ENCODE assay signal across 10 cellular contexts in genomic region chr5:51383494-51384081, GRCh38. TPM values are rescaled to one million over a fixed set of nuclear protein-coding genes. Genes with fewer than 3 reads are reported as not detected.
DNase-seq lines count a peak whose midpoint lies in the region; ATAC-seq, FAIRE-seq and TF ChIP-seq lines count a peak whose summit lies in the region.
"Had no signal": no experiment of that assay in that cellular context is flagged by ENCODE, and none has a peak within 500 bp of the region (broad histone marks: within the 10 kb centered on the region; RNA-seq: fewer than 3 reads in every experiment).

No MANE protein-coding gene starts in this region.

- peaks cover 79% of the 10 kb centered on the region for H3K4me1 Mint-ChIP-seq in endodermal cell

- peak overlapping the region; percentile 81 for H3K4me3 ChIP-seq in endodermal cell (ENCODE audit: low read length)
- peak overlapping the region; percentile 1 to 44 (median 30) for H3K4me3 ChIP-seq in pancreas
- no peak overlapping the region for H3K4me3 ChIP-seq in HepG2 (replicated peaks in 1 of 3; ENCODE audit: insufficient read depth in 1 of 3, low read depth in 2 of 3, low read length in 3 of 3)

- H3K9me3 ChIP-seq in endodermal cell (ENCODE audit: control insufficient read depth, low read length) = no peaks in the 10 kb centered on the region
- no peaks in the 10 kb centered on the region for H3K9me3 ChIP-seq in pancreas
- no peaks in the 10 kb centered on the region for H3K9me3 ChIP-seq in HepG2 (ENCODE audit: low read length)

- H3K36me3 Mint-ChIP-seq in endodermal cell (ENCODE audit: low read depth) = no peaks in the 10 kb centered on the region

- H3K4me2 ChIP-seq in HepG2 (ENCODE audit: low read depth, low read length) = no peak overlapping the region

- H3K27me3 Mint-ChIP-seq in endodermal cell (ENCODE audit: insufficient read depth) = peaks cover 96% of the 10 kb centered on the region

- no peak for TF ChIP-seq RAD21 in HepG2 (CRISPR knock-in tag; IDR thresholded peaks at IDR 0.05)

- in situ Hi-C loops in HepG2 (cut with HindIII; ENCODE audit: extremely low pct_ligation_motif_present, low pct_unique_long_range_greater_than_20kb) = loop anchor here (25.0 kb wide), 2 partner anchors 629 to 1279 kb away; no protein-coding TSS in a partner anchor

- H3K4me1 ChIP-seq in endodermal cell (ENCODE audit: control insufficient read depth, insufficient read depth, low read length) (peaks cover 9% of the 10 kb centered on the region), pancreas (no peaks in the 10 kb centered on the region), HepG2 (ENCODE audit: insufficient read depth, low read length) (no peaks in the 10 kb centered on the region)

- intact Hi-C loops in pancreas (cut with DNase I) (no loop called here), HepG2 (cut with micrococcal nuclease; ENCODE audit: unreplicated experiment) (no loop called here), left colon (cut with DNase I, micrococcal nuclease) (loop anchor here in 1 of 2 donors (10.0 kb wide), 1 partner anchor 419 kb away; no protein-coding TSS in a partner anchor)

- H3K36me3 ChIP-seq in endodermal cell (ENCODE audit: control insufficient read depth, insufficient read depth, low read length) (no peaks in the 10 kb centered on the region), pancreas (no peaks in the 10 kb centered on the region), HepG2 (replicated peaks in 1 of 2; ENCODE audit: control insufficient read depth in 1 of 2, insufficient read depth in 2 of 2, low read length in 2 of 2) (no peaks in the 10 kb centered on the region)

- H3K9me3 Mint-ChIP-seq in endodermal cell = no peaks in the 10 kb centered on the region

- ATAC-seq in pancreas (no peak), HepG2 (no peak; the same call in 2 of the 3 replicates), left colon (no peak)

- H3K27me3 ChIP-seq in endodermal cell (ENCODE audit: control insufficient read depth, insufficient read depth, low read length, poor library complexity, severe bottlenecking) (peaks cover 95% of the 10 kb centered on the region), pancreas (peaks cover 0 to 78% (median 6%) of the 10 kb centered on the region in 4 donors), HepG2 (ENCODE audit: control insufficient read depth in 1 of 2, insufficient read depth in 2 of 2, low read length in 2 of 2) (peaks cover 5 to 54% of the 10 kb centered on the region in 2 experiments; a peak in 4 of 5 replicates)

- H2AFZ ChIP-seq in HepG2 (ENCODE audit: low read length) = no peak overlapping the region

- H3K4me3 Mint-ChIP-seq in endodermal cell = peak overlapping the region; percentile 71

- H3K79me2 ChIP-seq in HepG2 (ENCODE audit: insufficient read depth, low read length) = no peaks in the 10 kb centered on the region

- TF ChIP-seq CTCF in endodermal cell (conservative IDR thresholded peaks at IDR 0.05) = no peak
- no peak for TF ChIP-seq CTCF in pancreas (IDR thresholded peaks at IDR 0.05)
- TF ChIP-seq CTCF in HepG2 (CRISPR knock-in tag; IDR thresholded peaks at IDR 0.05) = no peak

- H3K9ac ChIP-seq in endodermal cell (ENCODE audit: extremely low read depth, low read length, poor library complexity, severe bottlenecking) (no peak overlapping the region), HepG2 (ENCODE audit: insufficient read depth, low read depth, low read length) (no peak overlapping the region)

- 0% methylated on average over 14 to 17 of the region's 17 CpGs for WGBS in endodermal cell (ENCODE audit: insufficient coverage in 1 of 2, insufficient read length in 1 of 2), 2 experiments
- 2% methylated on average over 17 of the region's 17 CpGs for WGBS in pancreas, 2 donors
- WGBS in HepG2 (ENCODE audit: low lambda C conversion rate) = 28% methylated on average over 14 of the region's 17 CpGs

- CTCF ChIA-PET in HepG2 (lab: Yijun Ruan, JAX; ENCODE audit: low intra/inter-chr PET ratio, low total read pairs) = no interaction called here

- peak overlapping the region; percentile 74 for H3K27ac Mint-ChIP-seq in endodermal cell

- peak; percentile 21 for DNase-seq in EH (ENCODE audit: low read depth)
- DNase-seq in NCI-H345 (lab: John Stamatoyannopoulos, UW) = peak; percentile 50
- peak; percentile 74 for DNase-seq in endodermal cell
- no peak for DNase-seq in pancreas
- no peak for DNase-seq in HepG2 (ENCODE audit: low spot score)
- DNase-seq in left colon = no peak
- DNase-seq in DMS 273 (lab: John Stamatoyannopoulos, UW; ENCODE audit: unreplicated experiment) = no peak
- no peak for DNase-seq in iPS-NIHi7 (ENCODE audit: extremely low spot score)
- DNase-seq: activated naive CD4-positive, alpha-beta T cell had no signal

- no peak for TF ChIP-seq POLR2A in HepG2 (IDR thresholded peaks at IDR 0.05; ENCODE audit: insufficient read depth in 1 of 2, low read depth in 2 of 2, low read length in 2 of 2)

- no peak for TF ChIP-seq EP300 in HepG2 (IDR thresholded peaks at IDR 0.05; ENCODE audit: low read depth in 2 of 2, low read length in 2 of 2)
- no peak for TF ChIP-seq EP300 in HepG2 (CRISPR knock-in tag; IDR thresholded peaks at IDR 0.05; ENCODE audit: borderline replicate concordance)

- H3K27ac ChIP-seq in endodermal cell (ENCODE audit: low read depth, low read length) = no peak overlapping the region
- H3K27ac ChIP-seq in pancreas = peak overlapping the region in 2 of 4 donors; percentile 18 to 22
- H3K27ac ChIP-seq in HepG2 (ENCODE audit: extremely low read length, insufficient read depth, low read length) = no peak overlapping the region

- POLR2A ChIA-PET in HepG2 (lab: Yijun Ruan, JAX) = no interaction called here

- FAIRE-seq in pancreas (lab: Jason Lieb, UNC) = no peak
- FAIRE-seq in HepG2 (lab: Jason Lieb, UNC) = no peak

- H4K20me1 ChIP-seq in HepG2 (ENCODE audit: insufficient read depth, low read length) = no peaks in the 10 kb centered on the region

- no TSS peak for BruUV-seq in HepG2 (replicated peaks; lab: Mats Ljungman, UMichigan)

TF ChIP-seq in HepG2, 621 proteins besides CTCF, POLR2A, EP300 and RAD21 (continues in another document):
- TF ChIP-seq FIP1L1 (IDR thresholded peaks at IDR 0.05; ENCODE audit: borderline replicate concordance, insufficient read depth, low read depth, low read length) = no peak
- no peak for TF ChIP-seq GATA4 (IDR thresholded peaks at IDR 0.05; ENCODE audit: borderline replicate concordance, low read depth)
- no peak for TF ChIP-seq HMGA1 (CRISPR knock-in tag; conservative IDR thresholded peaks at IDR 0.05)
- TF ChIP-seq ZNF552 (CRISPR knock-in tag; IDR thresholded peaks at IDR 0.05; ENCODE audit: borderline replicate concordance) = no peak
- TF ChIP-seq TRIM22 (IDR thresholded peaks at IDR 0.05) = no peak

RNA-seq across cellular contexts. Expression of gene ISL1, which starts 0.3 kb away (rescaled TPM):
- 1 to 10 TPM; 5.8 to 6.1 TPM for total RNA-seq in endodermal cell
- polyA plus RNA-seq in endodermal cell (2013, experiment 1 of 2) = 3.1 TPM
- polyA plus RNA-seq in endodermal cell (2013, experiment 2 of 2) = 4.1 TPM
- total RNA-seq in pancreas = 1 to 10 TPM in 4 of 6 donors, under 1 TPM in 2; 0.93 to 6.8 (median 2.0) TPM
- polyA plus RNA-seq in pancreas = 10 to 100 TPM in 1 of 2 donors, 1 to 10 TPM in 1; 3.5 to 30.5 TPM
- not detected in 2 replicates for total RNA-seq in HepG2 (2016; rRNA removed; fragmentation: Illumina TruSeq; extraction: Trizol)
- total RNA-seq in HepG2 (2016; cell fraction: cytosol; rRNA removed; fragmentation: Illumina TruSeq; extraction: Trizol; ENCODE audit: low read depth) = not detected in 2 replicates
- total RNA-seq in HepG2 (2016; cell fraction: insoluble cytoplasmic fraction; rRNA removed; fragmentation: Illumina TruSeq; extraction: Trizol) = not detected in 2 replicates
- not detected in 2 replicates for total RNA-seq in HepG2 (2016; cell fraction: membrane; rRNA removed; fragmentation: Illumina TruSeq; extraction: Trizol)
- total RNA-seq in HepG2 (2016; cell fraction: nucleus; rRNA removed; fragmentation: Illumina TruSeq; extraction: Trizol) = not detected in 2 replicates
- polyA plus RNA-seq in HepG2 (2011; rRNA removed) = not detected in 2 replicates
- not detected in 2 replicates for polyA plus RNA-seq in HepG2 (2011; cell fraction: cytosol; rRNA removed)
- polyA plus RNA-seq in HepG2 (2011; cell fraction: nucleus; rRNA removed) = not detected in 2 replicates
- not detected in 2 replicates for polyA plus RNA-seq in HepG2 (2012)
- not detected in 2 replicates for polyA plus RNA-seq in HepG2 (2016; cell fraction: cytosol; fragmentation: Illumina TruSeq; extraction: Trizol; ENCODE audit: low read depth)
- polyA plus RNA-seq in HepG2 (2016; cell fraction: insoluble cytoplasmic fraction; fragmentation: Illumina TruSeq; extraction: Trizol; ENCODE audit: low read depth) = not detected in 2 replicates
- polyA plus RNA-seq in HepG2 (2016; cell fraction: membrane; fragmentation: Illumina TruSeq; extraction: Trizol; ENCODE audit: low read depth) = not detected in 2 replicates
- polyA plus RNA-seq in HepG2 (2016; cell fraction: nucleus; fragmentation: Illumina TruSeq; extraction: Trizol; ENCODE audit: insufficient read depth, low read depth) = not detected in 2 replicates
- 0.12 TPM in 1 of 2 replicates, not detected in the other for polyA minus RNA-seq in HepG2 (2011; rRNA and poly(A)+ RNA removed; ENCODE audit: low replicate concordance)
- not detected in 2 replicates for polyA minus RNA-seq in HepG2 (2011; cell fraction: cytosol; rRNA and poly(A)+ RNA removed)
- polyA minus RNA-seq in HepG2 (2011; cell fraction: nucleus; rRNA and poly(A)+ RNA removed) = not detected in 2 replicates
- 1 to 10 TPM in 1 of 2 donors, under 1 TPM in 1; 0.52 to 1.9 TPM for total RNA-seq in left colon
- total RNA-seq: mucosa of gallbladder had no signal

Comparison
In these comparisons a context has a peak if more than half of its experiments do, and no peak if none do; other contexts are left out.
1. DNase-seq: peak in EH (single experiment), NCI-H345 (single experiment) and endodermal cell (single experiment); none in pancreas (0 of 6), HepG2 (single experiment), left colon (0 of 2), DMS 273 (single experiment) and iPS-NIHi7 (single experiment).
2. H3K4me3 ChIP-seq: peak in endodermal cell (single experiment) and pancreas (4 of 4); none in HepG2 (0 of 3).